Comparison of ENCODE assay signal across 9 cellular contexts in genomic region chr2:26412091-26412673, GRCh38. TPM values are rescaled to one million over a fixed set of nuclear protein-coding genes. Genes with fewer than 3 reads are reported as not detected.
A peak's percentile ranks its signal among the peaks of the same experiment; 100 is the strongest.
DNase-seq lines count a peak whose midpoint lies in the region; ATAC-seq and TF ChIP-seq lines count a peak whose summit lies in the region.
"Had no signal": no experiment of that assay in that cellular context is flagged by ENCODE, and none has a peak within 500 bp of the region (broad histone marks: within the 10 kb centered on the region; RNA-seq: fewer than 3 reads in every experiment).

No MANE protein-coding gene starts in this region.

- peak overlapping the region; percentile 8 for H3K4me3 ChIP-seq in suprapubic skin
- H3K4me3 ChIP-seq: BLaER1 had no signal

- 74% methylated on average over 10 of the region's 10 CpGs for WGBS in suprapubic skin

- H3K27me3 Mint-ChIP-seq in activated T-cell treated with anti-CD3 and anti-CD28 coated beads, Interleukin-2, amount 50 U/mL, for 72 hours (ENCODE audit: low read depth): peaks cover 8% of the 10 kb centered on the region
- peaks cover 14% of the 10 kb centered on the region for H3K27me3 Mint-ChIP-seq in central memory CD8-positive, alpha-beta T cell

- H3K4me3 Mint-ChIP-seq in activated T-cell treated with anti-CD3 and anti-CD28 coated beads, Interleukin-2, amount 50 U/mL, for 72 hours: peak overlapping the region; percentile 56 to 66
- H3K4me3 Mint-ChIP-seq in central memory CD8-positive, alpha-beta T cell: peak overlapping the region; percentile 55

- H3K4me1 ChIP-seq in suprapubic skin: no peaks in the 10 kb centered on the region
- H3K4me1 ChIP-seq: BLaER1 had no signal

- no peaks in the 10 kb centered on the region for H3K36me3 ChIP-seq in suprapubic skin
- H3K36me3 ChIP-seq: BLaER1 had no signal

- H3K27ac ChIP-seq in suprapubic skin: no peak overlapping the region
- H3K27ac ChIP-seq: BLaER1 had no signal

- TF ChIP-seq EP300 in suprapubic skin (IDR thresholded peaks at IDR 0.05): no peak

- H3K27ac Mint-ChIP-seq in activated T-cell treated with anti-CD3 and anti-CD28 coated beads, Interleukin-2, amount 50 U/mL, for 72 hours: peak overlapping the region; percentile 21
- no peak overlapping the region for H3K27ac Mint-ChIP-seq in central memory CD8-positive, alpha-beta T cell (ENCODE audit: low read depth)

- TF ChIP-seq POLR2A in suprapubic skin (IDR thresholded peaks at IDR 0.05): no peak

- H3K36me3 Mint-ChIP-seq in activated T-cell treated with anti-CD3 and anti-CD28 coated beads, Interleukin-2, amount 50 U/mL, for 72 hours (ENCODE audit: insufficient read depth in 2 of 2): no peaks in the 10 kb centered on the region
- no peaks in the 10 kb centered on the region for H3K36me3 Mint-ChIP-seq in central memory CD8-positive, alpha-beta T cell (ENCODE audit: insufficient read depth)

- ATAC-seq in activated T-cell treated with anti-CD3 and anti-CD28 coated beads, Interleukin-2, amount 50 U/mL, for 72 hours (replicated peaks in 1 of 2): peak; percentile 72 to 86
- peak; percentile 19 for ATAC-seq in central memory CD8-positive, alpha-beta T cell (replicated peaks; ENCODE audit: extremely low read depth, poor library complexity, severe bottlenecking)
- ATAC-seq in HG02588 (IDR thresholded peaks at IDR 0.05; ENCODE audit: unreplicated experiment): no peak

- no peak for TF ChIP-seq CTCF in suprapubic skin (IDR thresholded peaks at IDR 0.05)

- peaks cover 14% of the 10 kb centered on the region for H3K4me1 Mint-ChIP-seq in activated T-cell treated with anti-CD3 and anti-CD28 coated beads, Interleukin-2, amount 50 U/mL, for 72 hours (ENCODE audit: low read depth)
- peaks cover 7% of the 10 kb centered on the region for H3K4me1 Mint-ChIP-seq in central memory CD8-positive, alpha-beta T cell

- peak; percentile 16 for DNase-seq in activated T-cell treated with anti-CD3 and anti-CD28 coated beads, Interleukin-2, amount 50 U/mL, for 72 hours
- DNase-seq in activated T-cell treated with anti-CD3 and anti-CD28 coated beads for 4 hours: no peak
- peak; percentile 91 for DNase-seq in MV-4-11 (lab: John Stamatoyannopoulos, UW)
- DNase-seq in central memory CD8-positive, alpha-beta T cell (ENCODE audit: low spot score in 2 of 2): no peak
- no peak for DNase-seq in suprapubic skin (ENCODE audit: low spot score in 2 of 2)
- DNase-seq in NCI-H1417 treated with DMSO at 0.1 percent for 48 hours (lab: John Stamatoyannopoulos, UW): no peak
- no peak for DNase-seq in NCI-H510A (lab: John Stamatoyannopoulos, UW)

- peaks cover 10% of the 10 kb centered on the region for H3K27me3 ChIP-seq in suprapubic skin
- H3K27me3 ChIP-seq: BLaER1 had no signal

- no peaks in the 10 kb centered on the region for H3K9me3 Mint-ChIP-seq in activated T-cell treated with anti-CD3 and anti-CD28 coated beads, Interleukin-2, amount 50 U/mL, for 72 hours
- no peaks in the 10 kb centered on the region for H3K9me3 Mint-ChIP-seq in central memory CD8-positive, alpha-beta T cell

- no peaks in the 10 kb centered on the region for H3K9me3 ChIP-seq in suprapubic skin
- H3K9me3 ChIP-seq: BLaER1 had no signal

RNA-seq across cellular contexts. Expression of gene DRC1, which starts 10.5 kb away (rescaled TPM):
- under 1 TPM in 1 of 2 donors, not detected in 1; 0.17 TPM for total RNA-seq in activated T-cell treated with anti-CD3 and anti-CD28 coated beads, Interleukin-2, amount 50 U/mL, for 72 hours
- total RNA-seq in suprapubic skin: under 1 TPM in 1 of 4 donors, not detected in 3; 0.26 TPM

Comparison
In these comparisons a context has a peak if more than half of its experiments do, and no peak if none do; other contexts are left out.
1. DNase-seq: peak in activated T-cell treated with anti-CD3 and anti-CD28 coated beads, Interleukin-2, amount 50 U/mL, for 72 hours (2 of 2) and MV-4-11 (single experiment); none in activated T-cell treated with anti-CD3 and anti-CD28 coated beads for 4 hours (single experiment), central memory CD8-positive, alpha-beta T cell (0 of 2), suprapubic skin (0 of 2), NCI-H1417 treated with DMSO at 0.1 percent for 48 hours (single experiment) and NCI-H510A (single experiment).